ENCODE assay signal across 1 cellular context in genomic region chr21:26167593-26167992, GRCh38.
TF ChIP-seq lines count a peak whose summit lies in the region.

No MANE protein-coding gene starts in this region.

TF ChIP-seq in HCT116, 20 proteins besides CTCF, POLR2A, EP300 and RAD21 (continued from another document):
- TF ChIP-seq, protein P1, sequence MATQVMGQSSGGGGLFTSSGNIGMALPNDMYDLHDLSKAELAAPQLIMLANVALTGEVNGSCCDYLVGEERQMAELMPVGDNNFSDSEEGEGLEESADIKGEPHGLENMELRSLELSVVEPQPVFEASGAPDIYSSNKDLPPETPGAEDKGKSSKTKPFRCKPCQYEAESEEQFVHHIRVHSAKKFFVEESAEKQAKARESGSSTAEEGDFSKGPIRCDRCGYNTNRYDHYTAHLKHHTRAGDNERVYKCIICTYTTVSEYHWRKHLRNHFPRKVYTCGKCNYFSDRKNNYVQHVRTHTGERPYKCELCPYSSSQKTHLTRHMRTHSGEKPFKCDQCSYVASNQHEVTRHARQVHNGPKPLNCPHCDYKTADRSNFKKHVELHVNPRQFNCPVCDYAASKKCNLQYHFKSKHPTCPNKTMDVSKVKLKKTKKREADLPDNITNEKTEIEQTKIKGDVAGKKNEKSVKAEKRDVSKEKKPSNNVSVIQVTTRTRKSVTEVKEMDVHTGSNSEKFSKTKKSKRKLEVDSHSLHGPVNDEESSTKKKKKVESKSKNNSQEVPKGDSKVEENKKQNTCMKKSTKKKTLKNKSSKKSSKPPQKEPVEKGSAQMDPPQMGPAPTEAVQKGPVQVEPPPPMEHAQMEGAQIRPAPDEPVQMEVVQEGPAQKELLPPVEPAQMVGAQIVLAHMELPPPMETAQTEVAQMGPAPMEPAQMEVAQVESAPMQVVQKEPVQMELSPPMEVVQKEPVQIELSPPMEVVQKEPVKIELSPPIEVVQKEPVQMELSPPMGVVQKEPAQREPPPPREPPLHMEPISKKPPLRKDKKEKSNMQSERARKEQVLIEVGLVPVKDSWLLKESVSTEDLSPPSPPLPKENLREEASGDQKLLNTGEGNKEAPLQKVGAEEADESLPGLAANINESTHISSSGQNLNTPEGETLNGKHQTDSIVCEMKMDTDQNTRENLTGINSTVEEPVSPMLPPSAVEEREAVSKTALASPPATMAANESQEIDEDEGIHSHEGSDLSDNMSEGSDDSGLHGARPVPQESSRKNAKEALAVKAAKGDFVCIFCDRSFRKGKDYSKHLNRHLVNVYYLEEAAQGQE (IDR thresholded peaks at IDR 0.05; ENCODE audit: low read depth): no peak
- TF ChIP-seq FOSL1 (IDR thresholded peaks at IDR 0.05; ENCODE audit: low read depth): no peak
TF ChIP-seq in HCT116: peak in this region for 0.
